In genomic region chrX:110665636-110666035, GRCh38 we compare ENCODE assay signal across 9 cellular contexts.
DNase-seq lines count a peak whose midpoint lies in the region; ATAC-seq and TF ChIP-seq lines count a peak whose summit lies in the region.
"Had no signal": no experiment of that assay in that cellular context is flagged by ENCODE, and none has a peak within 500 bp of the region (broad histone marks: within the 10 kb centered on the region; RNA-seq: fewer than 3 reads in every experiment).

No MANE protein-coding gene starts in this region.

- no peaks in the 10 kb centered on the region for H3F3A ChIP-seq in smooth muscle cell (ENCODE audit: low read depth)

- no peak overlapping the region for H3K9ac ChIP-seq in smooth muscle cell (ENCODE audit: low read depth)

- TF ChIP-seq CTCF in CD14-positive monocyte (IDR thresholded peaks at IDR 0.05) (peak; percentile 35), GM13977 (IDR thresholded peaks at IDR 0.05; ENCODE audit: extremely low read depth, insufficient read depth, missing control alignments) (peak; percentile 66), foreskin keratinocyte (conservative IDR thresholded peaks at IDR 0.05) (peak; percentile 39), smooth muscle cell (IDR thresholded peaks at IDR 0.05; ENCODE audit: borderline replicate concordance, insufficient read depth, poor library complexity, severe bottlenecking) (peak; percentile 46)

- H3K4me2 ChIP-seq in smooth muscle cell: no peak overlapping the region

- H3K9me3 Mint-ChIP-seq in CD14-positive monocyte: no peaks in the 10 kb centered on the region
- H3K9me3 Mint-ChIP-seq: T-helper 1 cell treated with Interleukin-12 subunit alpha and Interleukin-12 subunit beta and Interleukin-4 antibody, amounts not matched to agents 30 μg/mL and 1 μg/mL, for 36 hours had no signal

- no peak for DNase-seq in CD14-positive monocyte (ENCODE audit: low spot score)
- DNase-seq in GM13977 (ENCODE audit: low spot score): peak; percentile 8
- DNase-seq in SJCRH30: peak; percentile 51 to 74
- no peak for DNase-seq in foreskin keratinocyte
- no peak for DNase-seq in smooth muscle cell (lab: John Stamatoyannopoulos, UW; ENCODE audit: unreplicated experiment)
- no peak for DNase-seq in NCI-H1105 (lab: John Stamatoyannopoulos, UW)
- no peak for DNase-seq in occipital lobe (lab: John Stamatoyannopoulos, UW)

- no peaks in the 10 kb centered on the region for H3K36me3 Mint-ChIP-seq in CD14-positive monocyte

- H3K27me3 ChIP-seq in SJCRH30 (no peaks in the 10 kb centered on the region), foreskin keratinocyte (no peaks in the 10 kb centered on the region), smooth muscle cell (ENCODE audit: low read depth) (no peaks in the 10 kb centered on the region)

- H3K4me1 ChIP-seq in SJCRH30 (no peaks in the 10 kb centered on the region), foreskin keratinocyte (no peaks in the 10 kb centered on the region), smooth muscle cell (ENCODE audit: low read depth) (no peaks in the 10 kb centered on the region)

- H3K9me3 ChIP-seq in SJCRH30 (replicated peaks) (no peaks in the 10 kb centered on the region), smooth muscle cell (replicated peaks; ENCODE audit: low read depth) (no peaks in the 10 kb centered on the region)

- no peaks in the 10 kb centered on the region for H3K4me1 Mint-ChIP-seq in CD14-positive monocyte

- H3K36me3 ChIP-seq in SJCRH30: no peaks in the 10 kb centered on the region
- no peaks in the 10 kb centered on the region for H3K36me3 ChIP-seq in smooth muscle cell (ENCODE audit: low read depth)

- WGBS in smooth muscle cell (ENCODE audit: low lambda C conversion rate): 39% methylated on average over 2 of the region's 2 CpGs

- H3K79me2 ChIP-seq in smooth muscle cell (ENCODE audit: low read depth): no peaks in the 10 kb centered on the region

- intact Hi-C loops in CD14-positive monocyte (cut with micrococcal nuclease): no loop called here

- H2AFZ ChIP-seq in smooth muscle cell (ENCODE audit: low read depth): no peak overlapping the region

- ATAC-seq in HG03175 (IDR thresholded peaks at IDR 0.05; ENCODE audit: unreplicated experiment) (peak; percentile 78), foreskin keratinocyte (peak; percentile 40)

- H4K20me1 ChIP-seq in smooth muscle cell (ENCODE audit: low read depth): no peaks in the 10 kb centered on the region

- H3K4me3 ChIP-seq in SJCRH30 (no peak overlapping the region), smooth muscle cell (no peak overlapping the region)

- in situ Hi-C loops in GM13977 (cut with MboI; ENCODE audit: low pct_unique_long_range_greater_than_20kb, low sequenced_read_pairs, unreplicated experiment): no loop called here

- no peak overlapping the region for H3K4me3 Mint-ChIP-seq in CD14-positive monocyte
- H3K4me3 Mint-ChIP-seq: T-helper 1 cell treated with Interleukin-12 subunit alpha and Interleukin-12 subunit beta and Interleukin-4 antibody, amounts not matched to agents 30 μg/mL and 1 μg/mL, for 36 hours had no signal

- H3K27ac Mint-ChIP-seq in CD14-positive monocyte: no peak overlapping the region
- H3K27ac Mint-ChIP-seq: T-helper 1 cell treated with Interleukin-12 subunit alpha and Interleukin-12 subunit beta and Interleukin-4 antibody, amounts not matched to agents 30 μg/mL and 1 μg/mL, for 36 hours had no signal

- H3K27ac ChIP-seq in SJCRH30: no peak overlapping the region
- H3K27ac ChIP-seq in foreskin keratinocyte: no peak overlapping the region
- no peak overlapping the region for H3K27ac ChIP-seq in smooth muscle cell (ENCODE audit: low read depth)

- peaks cover 0 to 5% (median 0%) of the 10 kb centered on the region in 3 donors for H3K27me3 Mint-ChIP-seq in CD14-positive monocyte (ENCODE audit: low read depth in 3 of 3)

Comparison
In these comparisons a context has a peak if more than half of its experiments do, and no peak if none do; other contexts are left out.
1. DNase-seq: peak in GM13977 (single experiment) and SJCRH30 (2 of 2); none in CD14-positive monocyte (single experiment), foreskin keratinocyte (0 of 2), smooth muscle cell (single experiment), NCI-H1105 (single experiment) and occipital lobe (single experiment).
2. Peak in every context shown above with its lines, with median percentiles within 50 percentile points of each other: CTCF ChIP-seq.